In genomic region chr3:124602986-124603627, GRCh38 we compare ENCODE assay signal across 20 cellular contexts.
A peak's percentile ranks its signal among the peaks of the same experiment; 100 is the strongest.
DNase-seq lines count a peak whose midpoint lies in the region; ATAC-seq and TF ChIP-seq lines count a peak whose summit lies in the region.
"Had no signal": no experiment of that assay in that cellular context is flagged by ENCODE, and none has a peak within 500 bp of the region (broad histone marks: within the 10 kb centered on the region; RNA-seq: fewer than 3 reads in every experiment).

No MANE protein-coding gene starts in this region.

- 44 to 53% (median 50%) methylated on average over 5 of the region's 5 CpGs for WGBS in psoas muscle, 3 donors

- CTCF ChIA-PET in Caco-2 (lab: Charles Lee), result no interaction called here
- CTCF ChIA-PET in activated CD4-positive, alpha-beta T cell treated with anti-CD3 and anti-CD28 coated beads, Interleukin-2, amount 10 ng/mL, durations not matched to agents 7 days and 5 days (lab: Charles Lee), result interaction anchor here (0.7 kb wide), 1 partner anchor 270 kb away, joined by 4 read pairs; no protein-coding TSS in a partner anchor

- TF ChIP-seq CTCF in Caco-2 (IDR thresholded peaks at IDR 0.05; ENCODE audit: insufficient read depth in 1 of 2, low read depth in 1 of 2, low read length in 1 of 2, severe bottlenecking in 1 of 2, unreplicated experiment in 1 of 2) (no peak), psoas muscle (IDR thresholded peaks at IDR 0.05) (no peak)

- POLR2A ChIA-PET in Caco-2 (lab: Charles Lee), result no interaction called here
- POLR2A ChIA-PET in activated CD4-positive, alpha-beta T cell treated with anti-CD3 and anti-CD28 coated beads, Interleukin-2, amount 10 ng/mL, durations not matched to agents 7 days and 5 days (lab: Charles Lee), result no interaction called here

- no peaks in the 10 kb centered on the region for H3K9me3 Mint-ChIP-seq in Caco-2 (ENCODE audit: unreplicated experiment)
- H3K9me3 Mint-ChIP-seq in activated CD4-positive, alpha-beta T cell treated with anti-CD3 and anti-CD28 coated beads, Interleukin-2, amount 10 ng/mL, durations not matched to agents 7 days and 5 days, result no peaks in the 10 kb centered on the region
- H3K9me3 Mint-ChIP-seq: CD8-positive, alpha-beta memory T cell had no signal

- peak overlapping the region; percentile 85 for H3K27ac ChIP-seq in psoas muscle
- H3K27ac ChIP-seq: RWPE1, SK-N-MC had no signal

- H3K4me1 Mint-ChIP-seq in Caco-2 (ENCODE audit: low read depth, unreplicated experiment), result peaks cover 26% of the 10 kb centered on the region
- H3K4me1 Mint-ChIP-seq in activated CD4-positive, alpha-beta T cell treated with anti-CD3 and anti-CD28 coated beads, Interleukin-2, amount 10 ng/mL, durations not matched to agents 7 days and 5 days, result no peaks in the 10 kb centered on the region
- H3K4me1 Mint-ChIP-seq: CD8-positive, alpha-beta memory T cell had no signal

- H3K27me3 ChIP-seq in Caco-2 (replicated peaks; ENCODE audit: control insufficient read depth, insufficient read depth, low read length), result no peaks in the 10 kb centered on the region
- no peaks in the 10 kb centered on the region for H3K27me3 ChIP-seq in psoas muscle (ENCODE audit: insufficient read depth in 3 of 3, low read length in 2 of 3)

- H3K36me3 ChIP-seq in Caco-2 (ENCODE audit: control insufficient read depth, insufficient read depth, low read length) (peaks cover 1% of the 10 kb centered on the region; the same call in 1 of the 2 replicates), psoas muscle (ENCODE audit: insufficient read depth in 1 of 2, low read depth in 1 of 2) (no peaks in the 10 kb centered on the region)

- peak overlapping the region; percentile 26 for H3K27ac Mint-ChIP-seq in Caco-2 (ENCODE audit: unreplicated experiment)
- no peak overlapping the region for H3K27ac Mint-ChIP-seq in activated CD4-positive, alpha-beta T cell treated with anti-CD3 and anti-CD28 coated beads, Interleukin-2, amount 10 ng/mL, durations not matched to agents 7 days and 5 days
- H3K27ac Mint-ChIP-seq: CD8-positive, alpha-beta memory T cell had no signal

- peaks cover 25% of the 10 kb centered on the region for H3K4me1 ChIP-seq in Caco-2
- H3K4me1 ChIP-seq in psoas muscle, result peaks cover 51% of the 10 kb centered on the region

- DNase-seq in Caco-2 (no peak), RPMI8226 (peak; percentile 24), left cardiac atrium (no peak), psoas muscle (no peak), NCI-H82 (lab: John Stamatoyannopoulos, UW) (no peak), ureter (ENCODE audit: low spot score) (no peak)
- no peak for DNase-seq in activated naive CD4-positive, alpha-beta T cell treated with anti-CD3 and anti-CD28 coated beads, Interleukin-2, amount 50 U/mL, for 16 hours
- no peak for DNase-seq in activated CD4-positive, alpha-beta T cell treated with anti-CD3 and anti-CD28 coated beads, Interleukin-2, amount 10 ng/mL, durations not matched to agents 7 days and 5 days
- DNase-seq: C1 segment of cervical spinal cord; CD8-positive, alpha-beta memory T cell; DMS153; DND-41; HCEC 1CT; KBM-7; NCI-H2029; NCI-H446; NCI-H524 treated with DMSO at 0.1 percent for 48 hours; SIG-M5 had no signal

- no peaks in the 10 kb centered on the region for H3K27me3 Mint-ChIP-seq in Caco-2 (ENCODE audit: insufficient read depth, unreplicated experiment)
- peaks cover 15% of the 10 kb centered on the region for H3K27me3 Mint-ChIP-seq in activated CD4-positive, alpha-beta T cell treated with anti-CD3 and anti-CD28 coated beads, Interleukin-2, amount 10 ng/mL, durations not matched to agents 7 days and 5 days

- peaks cover 7% of the 10 kb centered on the region for H3K36me3 Mint-ChIP-seq in Caco-2 (ENCODE audit: insufficient read depth, unreplicated experiment)
- no peaks in the 10 kb centered on the region for H3K36me3 Mint-ChIP-seq in activated CD4-positive, alpha-beta T cell treated with anti-CD3 and anti-CD28 coated beads, Interleukin-2, amount 10 ng/mL, durations not matched to agents 7 days and 5 days (ENCODE audit: low read depth)
- H3K36me3 Mint-ChIP-seq: CD8-positive, alpha-beta memory T cell had no signal

- H3K9me3 ChIP-seq in Caco-2 (no peaks in the 10 kb centered on the region), psoas muscle (no peaks in the 10 kb centered on the region)

- ATAC-seq in left cardiac atrium (peak; percentile 24 to 74), psoas muscle (peak in 3 of 4 donors; percentile 23 to 49 (median 32))

- H3K4me3 Mint-ChIP-seq in Caco-2 (ENCODE audit: unreplicated experiment), result no peak overlapping the region
- H3K4me3 Mint-ChIP-seq in activated CD4-positive, alpha-beta T cell treated with anti-CD3 and anti-CD28 coated beads, Interleukin-2, amount 10 ng/mL, durations not matched to agents 7 days and 5 days, result no peak overlapping the region
- H3K4me3 Mint-ChIP-seq: CD8-positive, alpha-beta memory T cell had no signal

- intact Hi-C loops in Caco-2 (cut with micrococcal nuclease; ENCODE audit: unreplicated experiment), result no loop called here
- intact Hi-C loops in left cardiac atrium (cut with DNase I), result no loop called here
- intact Hi-C loops in psoas muscle (cut with DNase I), result no loop called here

- no peak overlapping the region for H3K4me3 ChIP-seq in Caco-2 (ENCODE audit: low read depth, low read length)
- peak overlapping the region; percentile 7 for H3K4me3 ChIP-seq in psoas muscle
- H3K4me3 ChIP-seq: SK-N-MC had no signal

- no TSS peak for BruUV-seq in Caco-2 (replicated peaks; lab: Mats Ljungman, UMichigan)
